Comparison of ENCODE assay signal across 11 cellular contexts in genomic region chr14:91078095-91078737, GRCh38. TPM values are rescaled to one million over a fixed set of nuclear protein-coding genes. Genes with fewer than 3 reads are reported as not detected.
A peak's percentile ranks its signal among the peaks of the same experiment; 100 is the strongest.
DNase-seq lines count a peak whose midpoint lies in the region; ATAC-seq and TF ChIP-seq lines count a peak whose summit lies in the region.
"Had no signal": no experiment of that assay in that cellular context is flagged by ENCODE, and none has a peak within 500 bp of the region (broad histone marks: within the 10 kb centered on the region; RNA-seq: fewer than 3 reads in every experiment).

No MANE protein-coding gene starts in this region.

- H3K36me3 ChIP-seq in vagina = no peaks in the 10 kb centered on the region
- H3K36me3 ChIP-seq: prostate gland had no signal

- peak overlapping the region; percentile 65 for H3K4me3 Mint-ChIP-seq in activated T-helper 17 cell treated with anti-CD3 and anti-CD28 coated beads, Interleukin-2, amount 50 U/mL, for 72 hours

- peaks cover 30% of the 10 kb centered on the region for H3K4me1 Mint-ChIP-seq in activated T-helper 17 cell treated with anti-CD3 and anti-CD28 coated beads, Interleukin-2, amount 50 U/mL, for 72 hours

- ATAC-seq in GM19372 (IDR thresholded peaks at IDR 0.05; ENCODE audit: low read depth, unreplicated experiment) = peak; percentile 77
- ATAC-seq in HG03108 (IDR thresholded peaks at IDR 0.05; ENCODE audit: unreplicated experiment) = peak; percentile 84
- peak; percentile 98 for ATAC-seq in activated T-helper 17 cell treated with anti-CD3 and anti-CD28 coated beads, Interleukin-2, amount 50 U/mL, for 72 hours (replicated peaks)
- ATAC-seq: foreskin keratinocyte had no signal

- intact Hi-C loops in vagina (cut with DNase I) = no loop called here

- H3K27me3 Mint-ChIP-seq in activated T-helper 17 cell treated with anti-CD3 and anti-CD28 coated beads, Interleukin-2, amount 50 U/mL, for 72 hours = no peaks in the 10 kb centered on the region

- no peak overlapping the region for H3K4me3 ChIP-seq in vagina
- H3K4me3 ChIP-seq: prostate gland had no signal

- no peak for TF ChIP-seq POLR2A in vagina (IDR thresholded peaks at IDR 0.05)

- no peaks in the 10 kb centered on the region for H3K9me3 Mint-ChIP-seq in activated T-helper 17 cell treated with anti-CD3 and anti-CD28 coated beads, Interleukin-2, amount 50 U/mL, for 72 hours

- no peaks in the 10 kb centered on the region for H3K36me3 Mint-ChIP-seq in activated T-helper 17 cell treated with anti-CD3 and anti-CD28 coated beads, Interleukin-2, amount 50 U/mL, for 72 hours (ENCODE audit: low read depth)

- H3K27ac ChIP-seq in vagina = no peak overlapping the region
- H3K27ac ChIP-seq: foreskin keratinocyte, prostate gland had no signal

- no peaks in the 10 kb centered on the region for H3K9me3 ChIP-seq in vagina
- H3K9me3 ChIP-seq: prostate gland had no signal

- peak; percentile 26 for DNase-seq in stimulated activated CD8-positive, alpha-beta memory T cell treated with anti-CD3 and anti-CD28 coated beads, Interleukin-12 subunit alpha, Interleukin-12 subunit beta, amount 100 ng/mL, for 24 hours (ENCODE audit: extremely low read depth)
- DNase-seq in RPMI8226 (no peak), ureter (ENCODE audit: low spot score) (no peak), vagina (ENCODE audit: extremely low spot score in 2 of 2) (no peak), midbrain (lab: John Stamatoyannopoulos, UW) (no peak)
- DNase-seq: foreskin keratinocyte, NCI-H1417 treated with DMSO at 0.1 percent for 48 hours had no signal

- no peaks in the 10 kb centered on the region for H3K27me3 ChIP-seq in vagina
- H3K27me3 ChIP-seq: foreskin keratinocyte had no signal

- no peak for TF ChIP-seq CTCF in vagina (IDR thresholded peaks at IDR 0.05)

- peak overlapping the region; percentile 77 for H3K27ac Mint-ChIP-seq in activated T-helper 17 cell treated with anti-CD3 and anti-CD28 coated beads, Interleukin-2, amount 50 U/mL, for 72 hours

- H3K4me1 ChIP-seq in vagina = no peaks in the 10 kb centered on the region
- H3K4me1 ChIP-seq: foreskin keratinocyte, prostate gland had no signal

RNA-seq across cellular contexts. Expression of gene RPS6KA5, which starts 17.8 kb away (rescaled TPM):
- total RNA-seq in activated T-helper 17 cell treated with anti-CD3 and anti-CD28 coated beads, Interleukin-2, amount 50 U/mL, for 72 hours = 10 to 100 TPM; 30.0 to 46.2 TPM
- total RNA-seq in ureter (19.7 TPM), vagina (5.2 TPM)

RNA-seq across cellular contexts. Expression of gene DGLUCY, which starts 35.7 kb away (rescaled TPM):
- total RNA-seq in activated T-helper 17 cell treated with anti-CD3 and anti-CD28 coated beads, Interleukin-2, amount 50 U/mL, for 72 hours = 10 to 100 TPM; 73.8 to 88.7 TPM
- total RNA-seq in ureter (141 TPM), vagina (57.0 TPM)
